Comparison of ENCODE assay signal across 1 cellular context in the genomic region with DNA sequence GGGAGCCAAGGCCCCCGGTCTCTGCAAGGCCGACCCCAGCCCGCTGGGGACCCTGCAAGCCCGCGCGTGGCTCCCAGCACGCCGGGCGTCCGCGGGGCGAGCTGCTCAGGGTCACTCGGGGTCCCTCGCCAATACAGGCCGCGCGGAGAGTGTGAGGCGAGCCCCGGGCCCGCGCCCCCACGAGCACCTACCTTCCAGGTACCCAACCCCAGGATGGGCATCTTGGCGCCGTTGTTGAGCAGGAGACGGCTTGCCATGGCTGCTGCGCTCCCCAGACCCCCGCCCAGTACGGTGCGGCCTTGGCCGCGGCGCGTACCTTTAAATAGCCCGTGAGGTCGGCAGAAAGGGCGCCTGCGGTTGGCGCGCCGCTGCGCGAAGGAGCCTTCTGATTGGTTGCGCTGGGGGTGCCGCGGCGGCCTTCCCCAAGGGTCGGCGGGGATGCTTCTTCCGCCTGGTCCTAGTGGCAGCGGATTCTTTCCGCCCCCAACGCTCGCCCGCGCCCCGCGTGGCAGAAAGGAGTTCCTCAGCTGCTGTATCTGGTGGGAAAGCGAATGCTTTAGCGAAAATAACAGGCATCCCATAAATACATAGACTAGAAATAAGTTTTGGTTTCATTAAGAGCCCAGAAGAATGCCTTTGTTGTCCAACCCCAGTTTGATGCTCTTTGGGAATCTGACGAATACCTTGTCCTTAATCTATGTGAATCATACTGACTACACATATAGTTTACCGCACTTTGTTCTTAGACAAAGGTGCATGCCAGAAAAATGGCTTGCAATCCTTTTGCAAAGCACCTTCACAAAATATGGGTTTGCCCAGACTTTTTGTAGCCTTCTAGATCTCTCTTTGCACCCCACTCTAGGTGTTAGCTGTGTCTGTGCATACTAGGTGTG.
A peak's percentile ranks its signal among the peaks of the same experiment; 100 is the strongest.
TF ChIP-seq lines count a peak whose summit lies in the region.

AKR1B1 (minus strand) TSS at position 295 of the 893 bp plus-strand sequence; CDS start at position 257, 38 bp downstream.

TF ChIP-seq in A549, 52 proteins besides CTCF, POLR2A, EP300 and RAD21 (continued from another document):
- TF ChIP-seq, protein P1, sequence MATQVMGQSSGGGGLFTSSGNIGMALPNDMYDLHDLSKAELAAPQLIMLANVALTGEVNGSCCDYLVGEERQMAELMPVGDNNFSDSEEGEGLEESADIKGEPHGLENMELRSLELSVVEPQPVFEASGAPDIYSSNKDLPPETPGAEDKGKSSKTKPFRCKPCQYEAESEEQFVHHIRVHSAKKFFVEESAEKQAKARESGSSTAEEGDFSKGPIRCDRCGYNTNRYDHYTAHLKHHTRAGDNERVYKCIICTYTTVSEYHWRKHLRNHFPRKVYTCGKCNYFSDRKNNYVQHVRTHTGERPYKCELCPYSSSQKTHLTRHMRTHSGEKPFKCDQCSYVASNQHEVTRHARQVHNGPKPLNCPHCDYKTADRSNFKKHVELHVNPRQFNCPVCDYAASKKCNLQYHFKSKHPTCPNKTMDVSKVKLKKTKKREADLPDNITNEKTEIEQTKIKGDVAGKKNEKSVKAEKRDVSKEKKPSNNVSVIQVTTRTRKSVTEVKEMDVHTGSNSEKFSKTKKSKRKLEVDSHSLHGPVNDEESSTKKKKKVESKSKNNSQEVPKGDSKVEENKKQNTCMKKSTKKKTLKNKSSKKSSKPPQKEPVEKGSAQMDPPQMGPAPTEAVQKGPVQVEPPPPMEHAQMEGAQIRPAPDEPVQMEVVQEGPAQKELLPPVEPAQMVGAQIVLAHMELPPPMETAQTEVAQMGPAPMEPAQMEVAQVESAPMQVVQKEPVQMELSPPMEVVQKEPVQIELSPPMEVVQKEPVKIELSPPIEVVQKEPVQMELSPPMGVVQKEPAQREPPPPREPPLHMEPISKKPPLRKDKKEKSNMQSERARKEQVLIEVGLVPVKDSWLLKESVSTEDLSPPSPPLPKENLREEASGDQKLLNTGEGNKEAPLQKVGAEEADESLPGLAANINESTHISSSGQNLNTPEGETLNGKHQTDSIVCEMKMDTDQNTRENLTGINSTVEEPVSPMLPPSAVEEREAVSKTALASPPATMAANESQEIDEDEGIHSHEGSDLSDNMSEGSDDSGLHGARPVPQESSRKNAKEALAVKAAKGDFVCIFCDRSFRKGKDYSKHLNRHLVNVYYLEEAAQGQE (IDR thresholded peaks at IDR 0.05): no peak
- TF ChIP-seq NR3C1 (IDR thresholded peaks at IDR 0.05): no peak
- 0 out of 2 replicates have a peak, but pooled peaks have one; percentile 24 for TF ChIP-seq HOXB5 (CRISPR knock-in tag; IDR thresholded peaks at IDR 0.05)
- no peak for TF ChIP-seq ZFP36 (IDR thresholded peaks at IDR 0.05; ENCODE audit: borderline replicate concordance, partially characterized antibody)
- peak; percentile 77; the same call in 1 of the 2 replicates for TF ChIP-seq HOXB13 (CRISPR knock-in tag; IDR thresholded peaks at IDR 0.05; ENCODE audit: low read depth)
- TF ChIP-seq, protein P2, sequence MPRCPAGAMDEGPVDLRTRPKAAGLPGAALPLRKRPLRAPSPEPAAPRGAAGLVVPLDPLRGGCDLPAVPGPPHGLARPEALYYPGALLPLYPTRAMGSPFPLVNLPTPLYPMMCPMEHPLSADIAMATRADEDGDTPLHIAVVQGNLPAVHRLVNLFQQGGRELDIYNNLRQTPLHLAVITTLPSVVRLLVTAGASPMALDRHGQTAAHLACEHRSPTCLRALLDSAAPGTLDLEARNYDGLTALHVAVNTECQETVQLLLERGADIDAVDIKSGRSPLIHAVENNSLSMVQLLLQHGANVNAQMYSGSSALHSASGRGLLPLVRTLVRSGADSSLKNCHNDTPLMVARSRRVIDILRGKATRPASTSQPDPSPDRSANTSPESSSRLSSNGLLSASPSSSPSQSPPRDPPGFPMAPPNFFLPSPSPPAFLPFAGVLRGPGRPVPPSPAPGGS (IDR thresholded peaks at IDR 0.05): peak; percentile 98
- peak; percentile 55 for TF ChIP-seq SMC3 (IDR thresholded peaks at IDR 0.05)
- TF ChIP-seq, protein P3, sequence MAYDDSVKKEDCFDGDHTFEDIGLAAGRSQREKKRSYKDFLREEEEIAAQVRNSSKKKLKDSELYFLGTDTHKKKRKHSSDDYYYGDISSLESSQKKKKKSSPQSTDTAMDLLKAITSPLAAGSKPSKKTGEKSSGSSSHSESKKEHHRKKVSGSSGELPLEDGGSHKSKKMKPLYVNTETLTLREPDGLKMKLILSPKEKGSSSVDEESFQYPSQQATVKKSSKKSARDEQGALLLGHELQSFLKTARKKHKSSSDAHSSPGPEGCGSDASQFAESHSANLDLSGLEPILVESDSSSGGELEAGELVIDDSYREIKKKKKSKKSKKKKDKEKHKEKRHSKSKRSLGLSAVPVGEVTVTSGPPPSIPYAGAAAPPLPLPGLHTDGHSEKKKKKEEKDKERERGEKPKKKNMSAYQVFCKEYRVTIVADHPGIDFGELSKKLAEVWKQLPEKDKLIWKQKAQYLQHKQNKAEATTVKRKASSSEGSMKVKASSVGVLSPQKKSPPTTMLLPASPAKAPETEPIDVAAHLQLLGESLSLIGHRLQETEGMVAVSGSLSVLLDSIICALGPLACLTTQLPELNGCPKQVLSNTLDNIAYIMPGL (CRISPR knock-in tag; IDR thresholded peaks at IDR 0.05; ENCODE audit: borderline replicate concordance): peak; percentile 18; the same call in 1 of the 2 replicates
- TF ChIP-seq KDM5A (IDR thresholded peaks at IDR 0.05): peak; percentile 56
- TF ChIP-seq ESRRA (IDR thresholded peaks at IDR 0.05; ENCODE audit: borderline replicate concordance, low read length): no peak
- TF ChIP-seq RNF2 (IDR thresholded peaks at IDR 0.05; ENCODE audit: borderline replicate concordance, low read depth): no peak; the same call in 1 of the 2 replicates
- TF ChIP-seq POLR2AphosphoS2 (conservative IDR thresholded peaks at IDR 0.05; ENCODE audit: low read length): no peak
- no peak for TF ChIP-seq TP53 (CRISPR knock-in tag; IDR thresholded peaks at IDR 0.05)
- peak; percentile 93 to 98 for TF ChIP-seq JUN (IDR thresholded peaks at IDR 0.05)
- TF ChIP-seq TFCP2L1 (CRISPR knock-in tag; IDR thresholded peaks at IDR 0.05): peak; percentile 81; the same call in 1 of the 2 replicates
- no peak for TF ChIP-seq MAFK (IDR thresholded peaks at IDR 0.05; ENCODE audit: partially characterized antibody)
- TF ChIP-seq RCOR1 (IDR thresholded peaks at IDR 0.05; ENCODE audit: low read depth, low read length): 0 out of 2 replicates have a peak, but pooled peaks have one; percentile 44
- TF ChIP-seq FOSL2 (IDR thresholded peaks at IDR 0.05): no peak
- TF ChIP-seq FOSL2 (CRISPR knock-in tag; IDR thresholded peaks at IDR 0.05): peak; percentile 12
- TF ChIP-seq RARB (CRISPR knock-in tag; IDR thresholded peaks at IDR 0.05): peak; percentile 39; the same call in 1 of the 2 replicates
- TF ChIP-seq RFX5 (IDR thresholded peaks at IDR 0.05): peak; percentile 82
- TF ChIP-seq EHF (CRISPR knock-in tag; IDR thresholded peaks at IDR 0.05): no peak
- TF ChIP-seq PHF8 (IDR thresholded peaks at IDR 0.05; ENCODE audit: borderline replicate concordance, low read depth): peak; percentile 95
- TF ChIP-seq MAX (IDR thresholded peaks at IDR 0.05): peak; percentile 95
- TF ChIP-seq, protein P4, sequence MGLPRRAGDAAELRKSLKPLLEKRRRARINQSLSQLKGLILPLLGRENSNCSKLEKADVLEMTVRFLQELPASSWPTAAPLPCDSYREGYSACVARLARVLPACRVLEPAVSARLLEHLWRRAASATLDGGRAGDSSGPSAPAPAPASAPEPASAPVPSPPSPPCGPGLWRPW (IDR thresholded peaks at IDR 0.05): no peak
